In genomic region chr13:99829156-99829555, GRCh38 we compare ENCODE assay signal across 2 cellular contexts.
TF ChIP-seq lines count a peak whose summit lies in the region.

No MANE protein-coding gene starts in this region.

TF ChIP-seq in HepG2, 621 proteins besides CTCF, POLR2A, EP300 and RAD21 (continued from another document):
- no peak for TF ChIP-seq RFXANK (CRISPR knock-in tag; IDR thresholded peaks at IDR 0.05)

TF ChIP-seq in WTC11, 78 proteins besides CTCF, POLR2A, EP300 and RAD21 (continued from another document):
- no peak for TF ChIP-seq AFF4 (CRISPR knock-in tag; IDR thresholded peaks at IDR 0.05; ENCODE audit: borderline replicate concordance)
- no peak for TF ChIP-seq CREM (CRISPR knock-in tag; IDR thresholded peaks at IDR 0.05)
- TF ChIP-seq ZNF232 (CRISPR knock-in tag; IDR thresholded peaks at IDR 0.05), result no peak
- no peak for TF ChIP-seq ATF6 (CRISPR knock-in tag; IDR thresholded peaks at IDR 0.05)
- TF ChIP-seq E2F4 (CRISPR knock-in tag; IDR thresholded peaks at IDR 0.05; ENCODE audit: borderline replicate concordance, low read depth), result no peak
- no peak for TF ChIP-seq ZNF416 (CRISPR knock-in tag; IDR thresholded peaks at IDR 0.05)
- TF ChIP-seq NFATC4 (CRISPR knock-in tag; IDR thresholded peaks at IDR 0.05), result no peak
